ENCODE assay signal across 8 cellular contexts in the genomic region with DNA sequence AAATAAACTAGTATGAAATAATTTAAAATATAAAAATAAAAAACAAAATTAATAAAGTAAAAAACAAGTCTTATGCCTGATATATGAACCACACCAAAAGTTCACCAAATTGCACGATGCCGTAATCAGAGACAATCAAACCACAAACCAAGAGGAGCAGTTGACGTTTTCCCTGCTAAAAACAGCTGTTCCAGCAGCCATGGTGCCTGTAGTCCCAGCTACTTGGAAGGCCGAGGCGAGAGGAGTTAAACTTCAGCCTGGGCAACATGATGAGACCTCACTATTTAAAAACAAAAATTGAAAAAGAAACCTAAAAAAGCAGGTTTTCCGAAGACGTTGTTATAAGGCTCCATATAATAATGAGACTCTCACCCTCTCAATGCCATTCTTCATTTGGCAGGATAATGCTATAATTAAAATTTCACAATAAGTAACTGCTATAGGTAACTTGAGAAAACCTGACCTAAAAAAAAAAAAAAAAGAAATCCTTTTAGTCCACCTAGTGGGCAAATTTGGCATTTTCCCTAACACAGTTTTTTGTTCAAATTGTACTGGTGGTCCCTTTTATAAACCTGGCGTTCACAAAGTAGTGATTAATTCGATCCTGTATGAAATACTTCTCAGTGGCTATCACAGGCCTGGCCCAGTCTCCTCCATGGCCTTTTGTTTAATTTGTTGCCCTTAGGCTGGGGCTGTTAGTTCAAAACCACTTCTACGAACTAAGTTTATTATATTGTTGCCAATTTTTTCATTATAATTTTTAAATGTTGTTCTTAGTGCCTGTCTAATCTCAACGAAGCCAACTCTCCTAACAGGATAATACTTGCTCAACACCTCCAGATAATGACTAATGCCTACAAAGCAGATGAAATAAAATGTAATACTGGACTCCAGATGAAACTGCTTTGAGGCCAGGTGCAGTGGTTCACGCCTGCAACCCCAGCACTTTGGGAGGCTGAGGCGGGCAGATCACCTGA.
DNase-seq lines count a peak whose midpoint lies in the region; ATAC-seq and TF ChIP-seq lines count a peak whose summit lies in the region.

No MANE protein-coding gene starts in this region.

- no peaks in the 10 kb centered on the region for H3K9me2 ChIP-seq in Karpas-422 (replicated peaks; ENCODE audit: insufficient read depth, low read length)

- ATAC-seq in upper lobe of left lung (ENCODE audit: low FRiP score in 2 of 2) (no peak), GM21825 (IDR thresholded peaks at IDR 0.05; ENCODE audit: unreplicated experiment) (no peak)

- H3K27ac ChIP-seq in Karpas-422 (ENCODE audit: low read length) (no peak overlapping the region), upper lobe of left lung (no peak overlapping the region)

- H3K9me3 ChIP-seq in Karpas-422 (ENCODE audit: low read length) (no peaks in the 10 kb centered on the region), upper lobe of left lung (no peaks in the 10 kb centered on the region)

- H4K20me1 ChIP-seq in Karpas-422 (ENCODE audit: insufficient read depth, low read depth, low read length): no peaks in the 10 kb centered on the region

- no peak for TF ChIP-seq EP300 in upper lobe of left lung (IDR thresholded peaks at IDR 0.05)

- DNase-seq in DMS79 (lab: John Stamatoyannopoulos, UW) (peak; percentile 46), Karpas-422 (peak; percentile 86), SKM-1 treated with dmso at 0.1 percent for 144 hours (lab: John Stamatoyannopoulos, UW; ENCODE audit: unreplicated experiment) (peak; percentile 5), glomerular endothelial cell (ENCODE audit: extremely low read depth, low read depth, low spot score) (peak; percentile 34), upper lobe of left lung (no peak)
- DNase-seq in activated effector memory CD4-positive, alpha-beta T cell treated with anti-CD3 and anti-CD28 coated beads, Interleukin-2, amount 50 U/mL, for 16 hours: no peak
- no peak for DNase-seq in activated CD4-positive, alpha-beta T cell treated with anti-CD3 and anti-CD28 coated beads, Interleukin-2, amount 50 U/mL, for 1 hour

- H3K27me3 ChIP-seq in Karpas-422 (ENCODE audit: low read length): no peaks in the 10 kb centered on the region; the same call in 1 of the 2 replicates
- peaks cover 0 to 13% (median 8%) of the 10 kb centered on the region in 4 donors for H3K27me3 ChIP-seq in upper lobe of left lung

- 54 to 56% methylated on average over 13 of the region's 13 CpGs for WGBS in upper lobe of left lung, 2 donors

- TF ChIP-seq CTCF in upper lobe of left lung (IDR thresholded peaks at IDR 0.05): peak; percentile 48 to 77 (median 62)

- H3K9ac ChIP-seq in Karpas-422 (ENCODE audit: low read length): no peak overlapping the region

- no peaks in the 10 kb centered on the region for H3K79me2 ChIP-seq in Karpas-422 (ENCODE audit: low read length)

- no peak overlapping the region for H3K4me3 ChIP-seq in Karpas-422 (ENCODE audit: low read length)
- H3K4me3 ChIP-seq in upper lobe of left lung: no peak overlapping the region

- TF ChIP-seq POLR2A in upper lobe of left lung (IDR thresholded peaks at IDR 0.05): no peak

- H3K36me3 ChIP-seq in Karpas-422 (ENCODE audit: insufficient read depth, low read length) (no peaks in the 10 kb centered on the region), upper lobe of left lung (no peaks in the 10 kb centered on the region)

- no peaks in the 10 kb centered on the region for H3K4me1 ChIP-seq in Karpas-422 (ENCODE audit: low read length)
- H3K4me1 ChIP-seq in upper lobe of left lung: peaks cover 8 to 14% (median 9%) of the 10 kb centered on the region in 4 donors

- H2AFZ ChIP-seq in Karpas-422 (ENCODE audit: low read length): no peak overlapping the region

- no peak overlapping the region for H3K4me2 ChIP-seq in Karpas-422 (ENCODE audit: low read depth, low read length, poor library complexity, severe bottlenecking)

Comparison
In these comparisons a context has a peak if more than half of its experiments do, and no peak if none do; other contexts are left out.
1. DNase-seq: peak in DMS79 (single experiment), Karpas-422 (single experiment), SKM-1 treated with dmso at 0.1 percent for 144 hours (single experiment) and glomerular endothelial cell (single experiment); none in upper lobe of left lung (0 of 2), activated effector memory CD4-positive, alpha-beta T cell treated with anti-CD3 and anti-CD28 coated beads, Interleukin-2, amount 50 U/mL, for 16 hours (single experiment) and activated CD4-positive, alpha-beta T cell treated with anti-CD3 and anti-CD28 coated beads, Interleukin-2, amount 50 U/mL, for 1 hour (single experiment).